In the genomic region with DNA sequence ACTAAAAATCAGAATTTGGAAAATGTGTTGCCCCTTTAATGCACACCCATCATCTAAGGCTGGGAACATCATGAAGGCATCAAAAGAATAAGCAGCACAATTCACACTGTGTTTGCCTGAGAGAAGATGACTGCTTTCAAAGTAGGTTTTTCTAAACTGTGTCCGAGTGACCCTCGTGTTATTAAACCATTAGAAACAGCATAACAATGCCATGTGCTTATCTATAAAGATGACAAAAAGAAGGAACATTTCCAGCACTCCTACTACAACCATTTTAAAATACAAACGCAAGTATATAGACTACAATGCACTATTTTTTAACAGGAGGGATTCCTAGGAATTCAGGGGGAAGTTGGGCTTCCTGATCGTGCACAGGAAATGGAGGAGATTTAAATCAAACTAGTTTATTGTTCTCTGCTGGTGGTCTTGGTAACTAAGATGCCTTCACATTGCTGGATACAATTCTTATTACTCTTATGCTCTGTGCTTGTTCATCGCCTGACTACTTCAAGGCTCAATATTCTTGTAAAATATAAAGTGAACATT, we compare ENCODE assay signal across 19 cellular contexts.
DNase-seq lines count a peak whose midpoint lies in the region; ATAC-seq and TF ChIP-seq lines count a peak whose summit lies in the region.
"Had no signal": no experiment of that assay in that cellular context is flagged by ENCODE, and none has a peak within 500 bp of the region (broad histone marks: within the 10 kb centered on the region; RNA-seq: fewer than 3 reads in every experiment).

No MANE protein-coding gene starts in this region.

- H3K36me3 ChIP-seq in heart right ventricle (peaks cover 0 to 93% (median 16%) of the 10 kb centered on the region in 9 donors), thyroid gland (peaks cover 0 to 6% of the 10 kb centered on the region in 2 donors), trophoblast cell (ENCODE audit: control insufficient read depth in 1 of 2, insufficient read depth in 2 of 2, low read length in 2 of 2) (peaks cover 2 to 26% of the 10 kb centered on the region in 2 experiments)
- H3K36me3 ChIP-seq: pancreas had no signal

- H3K9me3 ChIP-seq in heart right ventricle, result no peaks in the 10 kb centered on the region
- H3K9me3 ChIP-seq in thyroid gland, result no peaks in the 10 kb centered on the region
- no peaks in the 10 kb centered on the region for H3K9me3 ChIP-seq in trophoblast cell (ENCODE audit: insufficient read depth, low read depth, low read length)
- H3K9me3 ChIP-seq: pancreas, vagina had no signal

- H3K14ac ChIP-seq in trophoblast cell (ENCODE audit: low read length), result no peak overlapping the region

- WGBS in heart right ventricle, 2 donors, result 51 to 59% methylated on average over 5 of the region's 5 CpGs
- 61 to 73% methylated on average over 5 of the region's 5 CpGs for WGBS in thyroid gland, 2 donors
- WGBS in trophoblast cell (ENCODE audit: extremely low coverage, insufficient coverage, insufficient read length), result no CpG with 5 or more reads among the region's 5 CpGs

- H3K18ac ChIP-seq in trophoblast cell (ENCODE audit: low read length), result no peak overlapping the region

- H4K12ac ChIP-seq in trophoblast cell (ENCODE audit: low read depth, low read length), result no peak overlapping the region

- H3K4me1 ChIP-seq in heart right ventricle (peaks cover 0 to 79% (median 58%) of the 10 kb centered on the region in 9 donors), thyroid gland (peaks cover 16 to 18% of the 10 kb centered on the region in 2 donors), trophoblast cell (ENCODE audit: control insufficient read depth in 1 of 2, insufficient read depth in 2 of 2, low read length in 2 of 2) (peaks cover 2 to 11% of the 10 kb centered on the region in 2 experiments)

- no peak overlapping the region for H3K4ac ChIP-seq in trophoblast cell (ENCODE audit: low read depth, low read length)

- H3K27ac Mint-ChIP-seq in brain, result peak overlapping the region in 3 of 5 experiments; percentile 57 to 87 (median 76)
- H3K27ac Mint-ChIP-seq: CD4-positive, alpha-beta memory T cell; T-helper 2 cell treated with Interferon-gamma antibody and Interleukin-4, amounts not matched to agents 5 μg/mL and 100 μg/mL, for 36 hours had no signal

- no peak overlapping the region for H3K9ac ChIP-seq in trophoblast cell (ENCODE audit: low read length)

- H3K27me3 ChIP-seq in heart right ventricle, result no peaks in the 10 kb centered on the region
- no peaks in the 10 kb centered on the region for H3K27me3 ChIP-seq in thyroid gland
- no peaks in the 10 kb centered on the region for H3K27me3 ChIP-seq in trophoblast cell (ENCODE audit: insufficient read depth, low read length)
- H3K27me3 ChIP-seq: pancreas, vagina had no signal

- no peak overlapping the region for H2AK5ac ChIP-seq in trophoblast cell (ENCODE audit: low read length)

- peaks cover 95% of the 10 kb centered on the region for H3K36me3 Mint-ChIP-seq in brain
- H3K36me3 Mint-ChIP-seq: CD4-positive, alpha-beta memory T cell had no signal

- H3K4me3 Mint-ChIP-seq in brain, result no peak overlapping the region
- H3K4me3 Mint-ChIP-seq: CD4-positive, alpha-beta memory T cell; T-helper 2 cell treated with Interferon-gamma antibody and Interleukin-4, amounts not matched to agents 5 μg/mL and 100 μg/mL, for 36 hours had no signal

- no peaks in the 10 kb centered on the region for H3K27me3 Mint-ChIP-seq in brain
- H3K27me3 Mint-ChIP-seq: CD4-positive, alpha-beta memory T cell had no signal

- no peak overlapping the region for H2BK5ac ChIP-seq in trophoblast cell (ENCODE audit: low read depth, low read length, poor library complexity)

- H4K8ac ChIP-seq in trophoblast cell (ENCODE audit: low read depth, low read length), result no peak overlapping the region

- no peak overlapping the region for H3K4me3 ChIP-seq in heart right ventricle
- H3K4me3 ChIP-seq in thyroid gland (replicated peaks in 1 of 3), result no peak overlapping the region
- no peak overlapping the region for H3K4me3 ChIP-seq in trophoblast cell (ENCODE audit: low read depth, low read length)
- H3K4me3 ChIP-seq: pancreas, skin epidermis, vagina had no signal

- peaks cover 41% of the 10 kb centered on the region for H3K4me1 Mint-ChIP-seq in brain
- H3K4me1 Mint-ChIP-seq: CD4-positive, alpha-beta memory T cell had no signal

- H2AFZ ChIP-seq in trophoblast cell (ENCODE audit: insufficient read depth, low read length, poor library complexity), result no peak overlapping the region

- H3K27ac ChIP-seq in heart right ventricle, result peak overlapping the region in 8 of 10 donors; percentile 8 to 76 (median 50)
- peak overlapping the region; percentile 54 to 67 (median 59) for H3K27ac ChIP-seq in thyroid gland
- no peak overlapping the region for H3K27ac ChIP-seq in trophoblast cell (ENCODE audit: low read depth, low read length)
- H3K27ac ChIP-seq: vagina had no signal

- no peak overlapping the region for H3K23ac ChIP-seq in trophoblast cell (ENCODE audit: low read length)

- no peaks in the 10 kb centered on the region for H3K79me1 ChIP-seq in trophoblast cell (ENCODE audit: low read length)

- no peak for DNase-seq in heart right ventricle
- DNase-seq in Right ventricle myocardium superior, result no peak
- DNase-seq in lung microvascular endothelial cell (ENCODE audit: low read depth in 2 of 2), result peak; percentile 66 to 86
- DNase-seq in thyroid gland, result no peak
- DNase-seq in stimulated activated CD4-positive, alpha-beta T cell treated with anti-CD3 and anti-CD28 coated beads, Interleukin-15, amount 100 ng/mL, for 24 hours, result no peak
- DNase-seq in trophoblast cell, result no peak
- DNase-seq in GM19238 (ENCODE audit: insufficient read length, low spot score), result no peak
- DNase-seq: activated CD4-positive, alpha-beta T cell treated with anti-CD3 and anti-CD28 coated beads for 1 hour; activated gamma-delta T cell treated with Interleukin-2 at 50 U/mL for 16 hours; CD4-positive, alpha-beta memory T cell; DMS79; islet precursor cell; KG1; NCI-H1105; pancreas had no signal

- intact Hi-C loops in heart right ventricle (cut with DNase I) (loop anchor here in 4 of 10 donors (10.0 kb wide), 2 partner anchors 50 to 60 kb away; no protein-coding TSS in a partner anchor), Right ventricle myocardium superior (cut with DNase I) (no loop called here), thyroid gland (cut with DNase I) (no loop called here)

- no peaks in the 10 kb centered on the region for H3K79me2 ChIP-seq in trophoblast cell (ENCODE audit: control insufficient read depth, insufficient read depth, low read length, poor library complexity)

- TF ChIP-seq CTCF in heart right ventricle (IDR thresholded peaks at IDR 0.05), result no peak
- no peak for TF ChIP-seq CTCF in brain (conservative IDR thresholded peaks at IDR 0.05)
- TF ChIP-seq CTCF in thyroid gland (IDR thresholded peaks at IDR 0.05), result no peak

- TF ChIP-seq POLR2A in thyroid gland (IDR thresholded peaks at IDR 0.05), result no peak

- no peak overlapping the region for H3K4me2 ChIP-seq in trophoblast cell (ENCODE audit: low read length)

- no peak overlapping the region for H2BK12ac ChIP-seq in trophoblast cell (ENCODE audit: low read length)

- ATAC-seq in heart right ventricle, result peak in 5 of 8 donors; percentile 16 to 51 (median 23)
- no peak for ATAC-seq in Right ventricle myocardium superior (ENCODE audit: poor library complexity)

- no peaks in the 10 kb centered on the region for H3K9me3 Mint-ChIP-seq in brain
- H3K9me3 Mint-ChIP-seq: T-helper 2 cell treated with Interferon-gamma antibody and Interleukin-4, amounts not matched to agents 5 μg/mL and 100 μg/mL, for 36 hours had no signal

- no peak overlapping the region for H2BK120ac ChIP-seq in trophoblast cell (ENCODE audit: insufficient read depth, low read length, poor library complexity)

- H4K91ac ChIP-seq in trophoblast cell (ENCODE audit: low read depth, low read length), result no peak overlapping the region

Comparison
In these comparisons a context has a peak if more than half of its experiments do, and no peak if none do; other contexts are left out.
1. DNase-seq: peak in lung microvascular endothelial cell (2 of 2); none in heart right ventricle (0 of 2), Right ventricle myocardium superior (single experiment), thyroid gland (0 of 2), stimulated activated CD4-positive, alpha-beta T cell treated with anti-CD3 and anti-CD28 coated beads, Interleukin-15, amount 100 ng/mL, for 24 hours (single experiment), trophoblast cell (0 of 2) and GM19238 (single experiment).